1 cellular context compared by ENCODE assay signal in the genomic region with DNA sequence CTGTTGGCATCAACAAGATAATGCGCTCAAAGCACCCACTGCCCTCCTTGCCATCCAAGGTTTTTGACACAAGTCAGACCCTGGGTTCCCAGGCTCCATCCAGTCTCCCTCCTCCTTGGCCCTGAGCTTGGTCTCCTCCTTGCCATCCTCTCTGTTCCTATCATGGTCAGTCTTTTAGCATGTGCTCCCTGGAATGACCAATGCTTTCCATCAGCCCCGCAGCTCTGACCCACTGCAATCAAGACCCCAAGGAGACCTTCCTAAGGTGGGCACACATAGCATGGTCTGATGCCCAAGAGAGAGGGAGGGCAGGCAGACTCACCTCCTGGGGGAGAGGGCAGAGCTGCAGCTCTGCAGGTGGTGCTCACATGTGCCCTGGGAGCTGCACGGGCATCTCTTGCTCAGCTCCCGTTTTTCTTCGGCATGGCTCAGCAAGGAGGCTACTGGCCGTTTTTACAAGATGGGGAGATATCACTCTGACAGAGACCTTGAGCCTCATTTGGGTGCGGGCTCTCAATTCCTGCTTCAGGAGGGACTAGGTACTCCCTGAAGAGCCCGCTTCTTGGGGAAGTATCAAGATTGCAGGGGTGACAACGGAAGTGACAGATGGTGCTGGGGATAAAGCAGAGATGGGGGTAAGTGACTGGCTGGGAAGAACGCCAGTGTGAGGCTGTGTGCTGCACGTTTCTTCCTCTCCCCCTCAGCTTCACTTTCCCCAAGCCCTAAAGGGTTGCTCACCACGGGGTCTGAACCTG.
TF ChIP-seq lines count a peak whose summit lies in the region.

No MANE protein-coding gene starts in this region.

TF ChIP-seq in K562, 482 proteins besides CTCF, POLR2A, EP300 and RAD21 (continued from another document and continues in another):
- no peak for TF ChIP-seq ZZZ3 (IDR thresholded peaks at IDR 0.05)
- TF ChIP-seq CREB1 (IDR thresholded peaks at IDR 0.05): no peak
- TF ChIP-seq CREB1 (CRISPR knock-in tag; IDR thresholded peaks at IDR 0.05): no peak
- no peak for TF ChIP-seq NFYB (IDR thresholded peaks at IDR 0.05; ENCODE audit: extremely low read depth, insufficient read length)
- TF ChIP-seq JUNB (CRISPR knock-in tag; conservative IDR thresholded peaks at IDR 0.05): no peak
- TF ChIP-seq GATA2 (CRISPR knock-in tag; IDR thresholded peaks at IDR 0.05): peak; percentile 79
- TF ChIP-seq PYGO2 (tag; IDR thresholded peaks at IDR 0.05): no peak
- TF ChIP-seq, protein P1, sequence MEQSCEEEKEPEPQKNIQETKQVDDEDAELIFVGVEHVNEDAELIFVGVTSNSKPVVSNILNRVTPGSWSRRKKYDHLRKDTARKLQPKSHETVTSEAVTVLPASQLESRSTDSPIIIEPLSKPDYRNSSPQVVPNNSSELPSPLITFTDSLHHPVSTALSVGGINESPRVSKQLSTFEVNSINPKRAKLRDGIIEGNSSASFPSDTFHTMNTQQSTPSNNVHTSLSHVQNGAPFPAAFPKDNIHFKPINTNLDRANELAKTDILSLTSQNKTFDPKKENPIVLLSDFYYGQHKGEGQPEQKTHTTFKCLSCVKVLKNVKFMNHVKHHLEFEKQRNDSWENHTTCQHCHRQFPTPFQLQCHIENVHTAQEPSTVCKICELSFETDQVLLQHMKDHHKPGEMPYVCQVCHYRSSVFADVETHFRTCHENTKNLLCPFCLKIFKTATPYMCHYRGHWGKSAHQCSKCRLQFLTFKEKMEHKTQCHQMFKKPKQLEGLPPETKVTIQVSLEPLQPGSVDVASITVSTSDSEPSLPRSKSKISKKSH (CRISPR knock-in tag; IDR thresholded peaks at IDR 0.05): no peak
- no peak for TF ChIP-seq HNRNPH1 (optimal IDR thresholded peaks at IDR 0.05; ENCODE audit: low read depth, low read length)
- TF ChIP-seq, protein P2, sequence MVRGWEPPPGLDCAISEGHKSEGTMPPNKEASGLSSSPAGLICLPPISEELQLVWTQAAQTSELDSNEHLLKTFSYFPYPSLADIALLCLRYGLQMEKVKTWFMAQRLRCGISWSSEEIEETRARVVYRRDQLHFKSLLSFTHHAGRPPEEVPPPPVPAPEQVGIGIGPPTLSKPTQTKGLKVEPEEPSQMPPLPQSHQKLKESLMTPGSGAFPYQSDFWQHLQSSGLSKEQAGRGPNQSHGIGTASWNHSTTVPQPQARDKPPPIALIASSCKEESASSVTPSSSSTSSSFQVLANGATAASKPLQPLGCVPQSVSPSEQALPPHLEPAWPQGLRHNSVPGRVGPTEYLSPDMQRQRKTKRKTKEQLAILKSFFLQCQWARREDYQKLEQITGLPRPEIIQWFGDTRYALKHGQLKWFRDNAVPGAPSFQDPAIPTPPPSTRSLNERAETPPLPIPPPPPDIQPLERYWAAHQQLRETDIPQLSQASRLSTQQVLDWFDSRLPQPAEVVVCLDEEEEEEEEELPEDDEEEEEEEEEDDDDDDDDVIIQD (CRISPR knock-in tag; IDR thresholded peaks at IDR 0.05): no peak
- TF ChIP-seq NR2C1 (IDR thresholded peaks at IDR 0.05): no peak
- TF ChIP-seq NR2C1 (tag; IDR thresholded peaks at IDR 0.05): no peak
- TF ChIP-seq RFX7 (CRISPR knock-in tag; IDR thresholded peaks at IDR 0.05): no peak
- no peak for TF ChIP-seq SRSF1 (IDR thresholded peaks at IDR 0.05; ENCODE audit: low read depth, low read length)
- TF ChIP-seq, protein P3, sequence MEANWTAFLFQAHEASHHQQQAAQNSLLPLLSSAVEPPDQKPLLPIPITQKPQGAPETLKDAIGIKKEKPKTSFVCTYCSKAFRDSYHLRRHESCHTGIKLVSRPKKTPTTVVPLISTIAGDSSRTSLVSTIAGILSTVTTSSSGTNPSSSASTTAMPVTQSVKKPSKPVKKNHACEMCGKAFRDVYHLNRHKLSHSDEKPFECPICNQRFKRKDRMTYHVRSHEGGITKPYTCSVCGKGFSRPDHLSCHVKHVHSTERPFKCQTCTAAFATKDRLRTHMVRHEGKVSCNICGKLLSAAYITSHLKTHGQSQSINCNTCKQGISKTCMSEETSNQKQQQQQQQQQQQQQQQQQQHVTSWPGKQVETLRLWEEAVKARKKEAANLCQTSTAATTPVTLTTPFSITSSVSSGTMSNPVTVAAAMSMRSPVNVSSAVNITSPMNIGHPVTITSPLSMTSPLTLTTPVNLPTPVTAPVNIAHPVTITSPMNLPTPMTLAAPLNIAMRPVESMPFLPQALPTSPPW (CRISPR knock-in tag; IDR thresholded peaks at IDR 0.05): no peak
- TF ChIP-seq HEY1 (CRISPR knock-in tag; IDR thresholded peaks at IDR 0.05; ENCODE audit: borderline replicate concordance): no peak
- TF ChIP-seq SAP30 (IDR thresholded peaks at IDR 0.05; ENCODE audit: borderline replicate concordance, insufficient read depth, low read depth, low read length, poor library complexity, severe bottlenecking): no peak
- TF ChIP-seq POLR2G (IDR thresholded peaks at IDR 0.05; ENCODE audit: low read depth, low read length): no peak
- no peak for TF ChIP-seq COPS2 (conservative IDR thresholded peaks at IDR 0.05)
- TF ChIP-seq ZBTB7A (IDR thresholded peaks at IDR 0.05; ENCODE audit: borderline replicate concordance, control insufficient read depth, low read depth, low read length): no peak
- no peak for TF ChIP-seq SMARCC2 (IDR thresholded peaks at IDR 0.05; ENCODE audit: low read depth)
- no peak for TF ChIP-seq STAG1 (CRISPR knock-in tag; IDR thresholded peaks at IDR 0.05; ENCODE audit: borderline replicate concordance)
- no peak for TF ChIP-seq FUS (optimal IDR thresholded peaks at IDR 0.05; ENCODE audit: low read depth, low read length)
- peak; percentile 49; the same call in 1 of the 2 replicates for TF ChIP-seq LEF1 (IDR thresholded peaks at IDR 0.05)
- TF ChIP-seq ETV1 (tag; conservative IDR thresholded peaks at IDR 0.05; ENCODE audit: low read depth): peak; percentile 78
- TF ChIP-seq, protein P4, sequence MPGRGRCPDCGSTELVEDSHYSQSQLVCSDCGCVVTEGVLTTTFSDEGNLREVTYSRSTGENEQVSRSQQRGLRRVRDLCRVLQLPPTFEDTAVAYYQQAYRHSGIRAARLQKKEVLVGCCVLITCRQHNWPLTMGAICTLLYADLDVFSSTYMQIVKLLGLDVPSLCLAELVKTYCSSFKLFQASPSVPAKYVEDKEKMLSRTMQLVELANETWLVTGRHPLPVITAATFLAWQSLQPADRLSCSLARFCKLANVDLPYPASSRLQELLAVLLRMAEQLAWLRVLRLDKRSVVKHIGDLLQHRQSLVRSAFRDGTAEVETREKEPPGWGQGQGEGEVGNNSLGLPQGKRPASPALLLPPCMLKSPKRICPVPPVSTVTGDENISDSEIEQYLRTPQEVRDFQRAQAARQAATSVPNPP (IDR thresholded peaks at IDR 0.05; ENCODE audit: borderline replicate concordance, insufficient read depth, insufficient read length): no peak
- TF ChIP-seq, protein P5, sequence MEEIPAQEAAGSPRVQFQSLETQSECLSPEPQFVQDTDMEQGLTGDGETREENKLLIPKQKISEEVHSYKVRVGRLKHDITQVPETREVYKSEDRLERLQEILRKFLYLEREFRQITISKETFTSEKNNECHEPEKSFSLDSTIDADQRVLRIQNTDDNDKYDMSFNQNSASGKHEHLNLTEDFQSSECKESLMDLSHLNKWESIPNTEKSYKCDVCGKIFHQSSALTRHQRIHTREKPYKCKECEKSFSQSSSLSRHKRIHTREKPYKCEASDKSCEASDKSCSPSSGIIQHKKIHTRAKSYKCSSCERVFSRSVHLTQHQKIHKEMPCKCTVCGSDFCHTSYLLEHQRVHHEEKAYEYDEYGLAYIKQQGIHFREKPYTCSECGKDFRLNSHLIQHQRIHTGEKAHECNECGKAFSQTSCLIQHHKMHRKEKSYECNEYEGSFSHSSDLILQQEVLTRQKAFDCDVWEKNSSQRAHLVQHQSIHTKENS (CRISPR knock-in tag; IDR thresholded peaks at IDR 0.05): no peak
- TF ChIP-seq ZEB2 (IDR thresholded peaks at IDR 0.05): peak; percentile 59; the same call in 1 of the 2 replicates
- TF ChIP-seq, protein P6, sequence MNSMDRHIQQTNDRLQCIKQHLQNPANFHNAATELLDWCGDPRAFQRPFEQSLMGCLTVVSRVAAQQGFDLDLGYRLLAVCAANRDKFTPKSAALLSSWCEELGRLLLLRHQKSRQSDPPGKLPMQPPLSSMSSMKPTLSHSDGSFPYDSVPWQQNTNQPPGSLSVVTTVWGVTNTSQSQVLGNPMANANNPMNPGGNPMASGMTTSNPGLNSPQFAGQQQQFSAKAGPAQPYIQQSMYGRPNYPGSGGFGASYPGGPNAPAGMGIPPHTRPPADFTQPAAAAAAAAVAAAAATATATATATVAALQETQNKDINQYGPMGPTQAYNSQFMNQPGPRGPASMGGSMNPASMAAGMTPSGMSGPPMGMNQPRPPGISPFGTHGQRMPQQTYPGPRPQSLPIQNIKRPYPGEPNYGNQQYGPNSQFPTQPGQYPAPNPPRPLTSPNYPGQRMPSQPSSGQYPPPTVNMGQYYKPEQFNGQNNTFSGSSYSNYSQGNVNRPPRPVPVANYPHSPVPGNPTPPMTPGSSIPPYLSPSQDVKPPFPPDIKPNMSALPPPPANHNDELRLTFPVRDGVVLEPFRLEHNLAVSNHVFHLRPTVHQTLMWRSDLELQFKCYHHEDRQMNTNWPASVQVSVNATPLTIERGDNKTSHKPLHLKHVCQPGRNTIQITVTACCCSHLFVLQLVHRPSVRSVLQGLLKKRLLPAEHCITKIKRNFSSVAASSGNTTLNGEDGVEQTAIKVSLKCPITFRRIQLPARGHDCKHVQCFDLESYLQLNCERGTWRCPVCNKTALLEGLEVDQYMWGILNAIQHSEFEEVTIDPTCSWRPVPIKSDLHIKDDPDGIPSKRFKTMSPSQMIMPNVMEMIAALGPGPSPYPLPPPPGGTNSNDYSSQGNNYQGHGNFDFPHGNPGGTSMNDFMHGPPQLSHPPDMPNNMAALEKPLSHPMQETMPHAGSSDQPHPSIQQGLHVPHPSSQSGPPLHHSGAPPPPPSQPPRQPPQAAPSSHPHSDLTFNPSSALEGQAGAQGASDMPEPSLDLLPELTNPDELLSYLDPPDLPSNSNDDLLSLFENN (IDR thresholded peaks at IDR 0.05; ENCODE audit: low read depth in 2 of 2, low read length in 2 of 2): no peak
- no peak for TF ChIP-seq FOS (IDR thresholded peaks at IDR 0.05; ENCODE audit: extremely low read depth, insufficient read length)
- TF ChIP-seq MCM5 (IDR thresholded peaks at IDR 0.05; ENCODE audit: low read depth): no peak
- no peak for TF ChIP-seq ELF1 (tag; IDR thresholded peaks at IDR 0.05)
- TF ChIP-seq MTA3 (IDR thresholded peaks at IDR 0.05; ENCODE audit: borderline replicate concordance): peak; percentile 40; the same call in 1 of the 2 replicates
- no peak for TF ChIP-seq POLR2H (tag; IDR thresholded peaks at IDR 0.05; ENCODE audit: low read depth)
- peak; percentile 56 for TF ChIP-seq SMARCA4 (IDR thresholded peaks at IDR 0.05)
- TF ChIP-seq, protein P7, sequence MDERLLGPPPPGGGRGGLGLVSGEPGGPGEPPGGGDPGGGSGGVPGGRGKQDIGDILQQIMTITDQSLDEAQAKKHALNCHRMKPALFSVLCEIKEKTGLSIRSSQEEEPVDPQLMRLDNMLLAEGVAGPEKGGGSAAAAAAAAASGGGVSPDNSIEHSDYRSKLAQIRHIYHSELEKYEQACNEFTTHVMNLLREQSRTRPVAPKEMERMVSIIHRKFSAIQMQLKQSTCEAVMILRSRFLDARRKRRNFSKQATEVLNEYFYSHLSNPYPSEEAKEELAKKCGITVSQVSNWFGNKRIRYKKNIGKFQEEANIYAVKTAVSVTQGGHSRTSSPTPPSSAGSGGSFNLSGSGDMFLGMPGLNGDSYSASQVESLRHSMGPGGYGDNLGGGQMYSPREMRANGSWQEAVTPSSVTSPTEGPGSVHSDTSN (CRISPR knock-in tag; IDR thresholded peaks at IDR 0.05; ENCODE audit: low read depth): no peak
- TF ChIP-seq, protein P7 (tag; conservative IDR thresholded peaks at IDR 0.05; ENCODE audit: low read depth): no peak
- TF ChIP-seq, protein P8, sequence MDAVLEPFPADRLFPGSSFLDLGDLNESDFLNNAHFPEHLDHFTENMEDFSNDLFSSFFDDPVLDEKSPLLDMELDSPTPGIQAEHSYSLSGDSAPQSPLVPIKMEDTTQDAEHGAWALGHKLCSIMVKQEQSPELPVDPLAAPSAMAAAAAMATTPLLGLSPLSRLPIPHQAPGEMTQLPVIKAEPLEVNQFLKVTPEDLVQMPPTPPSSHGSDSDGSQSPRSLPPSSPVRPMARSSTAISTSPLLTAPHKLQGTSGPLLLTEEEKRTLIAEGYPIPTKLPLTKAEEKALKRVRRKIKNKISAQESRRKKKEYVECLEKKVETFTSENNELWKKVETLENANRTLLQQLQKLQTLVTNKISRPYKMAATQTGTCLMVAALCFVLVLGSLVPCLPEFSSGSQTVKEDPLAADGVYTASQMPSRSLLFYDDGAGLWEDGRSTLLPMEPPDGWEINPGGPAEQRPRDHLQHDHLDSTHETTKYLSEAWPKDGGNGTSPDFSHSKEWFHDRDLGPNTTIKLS (IDR thresholded peaks at IDR 0.05; ENCODE audit: borderline replicate concordance, low read depth): no peak
- TF ChIP-seq NR4A1 (CRISPR knock-in tag; IDR thresholded peaks at IDR 0.05): no peak
- TF ChIP-seq NR4A1 (tag; IDR thresholded peaks at IDR 0.05): no peak
- TF ChIP-seq XRCC5 (IDR thresholded peaks at IDR 0.05; ENCODE audit: low read depth, low read length): no peak
- TF ChIP-seq SMC3 (conservative IDR thresholded peaks at IDR 0.05; ENCODE audit: insufficient read depth, low read depth, low read length): no peak
- no peak for TF ChIP-seq GTF2F1 (IDR thresholded peaks at IDR 0.05; ENCODE audit: low read depth, low read length)
- TF ChIP-seq ZNF436 (CRISPR knock-in tag; IDR thresholded peaks at IDR 0.05): no peak
- no peak for TF ChIP-seq KDM1A (IDR thresholded peaks at IDR 0.05)
- TF ChIP-seq HMGN3 (IDR thresholded peaks at IDR 0.05; ENCODE audit: borderline replicate concordance, extremely low read depth, insufficient read length, low read depth, low read length): no peak
- TF ChIP-seq MTA1 (IDR thresholded peaks at IDR 0.05; ENCODE audit: borderline replicate concordance): no peak
- TF ChIP-seq DACH1 (IDR thresholded peaks at IDR 0.05; ENCODE audit: partially characterized antibody): no peak
- TF ChIP-seq HDAC6 (IDR thresholded peaks at IDR 0.05; ENCODE audit: low read depth, low read length): no peak
- TF ChIP-seq TCF3 (CRISPR knock-in tag; IDR thresholded peaks at IDR 0.05): peak; percentile 68
- no peak for TF ChIP-seq ZNF175 (CRISPR knock-in tag; IDR thresholded peaks at IDR 0.05; ENCODE audit: low read depth)
- TF ChIP-seq SMARCE1 (IDR thresholded peaks at IDR 0.05): peak; percentile 67
- TF ChIP-seq SMAD1 (IDR thresholded peaks at IDR 0.05; ENCODE audit: low read depth, low read length, partially characterized antibody): no peak
- peak; percentile 53 for TF ChIP-seq NFIC (IDR thresholded peaks at IDR 0.05)
- TF ChIP-seq, protein P9, sequence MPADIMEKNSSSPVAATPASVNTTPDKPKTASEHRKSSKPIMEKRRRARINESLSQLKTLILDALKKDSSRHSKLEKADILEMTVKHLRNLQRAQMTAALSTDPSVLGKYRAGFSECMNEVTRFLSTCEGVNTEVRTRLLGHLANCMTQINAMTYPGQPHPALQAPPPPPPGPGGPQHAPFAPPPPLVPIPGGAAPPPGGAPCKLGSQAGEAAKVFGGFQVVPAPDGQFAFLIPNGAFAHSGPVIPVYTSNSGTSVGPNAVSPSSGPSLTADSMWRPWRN (IDR thresholded peaks at IDR 0.05; ENCODE audit: low read depth): no peak
- TF ChIP-seq GTF2E2 (tag; IDR thresholded peaks at IDR 0.05): no peak
- no peak for TF ChIP-seq ZNF77 (CRISPR knock-in tag; IDR thresholded peaks at IDR 0.05)
